Comparison of ENCODE assay signal across 8 cellular contexts in genomic region chr14:96039633-96040311, GRCh38. TPM values are rescaled to one million over a fixed set of nuclear protein-coding genes. Genes with fewer than 3 reads are reported as not detected.
DNase-seq lines count a peak whose midpoint lies in the region; TF ChIP-seq lines count a peak whose summit lies in the region.

No MANE protein-coding gene starts in this region.

- peak overlapping the region; percentile 70 for H3K4me3 ChIP-seq in GM06990 (replicated peaks; ENCODE audit: low read depth, low read length)
- peak overlapping the region; percentile 73 for H3K4me3 ChIP-seq in retinal pigment epithelial cell (ENCODE audit: low read length)

- H3K36me3 ChIP-seq in GM06990 (ENCODE audit: control insufficient read depth, insufficient read depth, low read length), result no peaks in the 10 kb centered on the region

- DNase-seq in GM06990 (ENCODE audit: extremely low read depth, insufficient read length) (no peak), NCI-H1694 (lab: John Stamatoyannopoulos, UW) (peak; percentile 41), amniotic epithelial cell (ENCODE audit: low read depth) (peak; percentile 21), hypothalamus (lab: John Stamatoyannopoulos, UW) (peak in 38 of 51 donors; percentile 6 to 68 (median 48)), retinal pigment epithelial cell (ENCODE audit: low read depth) (no peak), mucosa of gallbladder (ENCODE audit: low spot score) (no peak), activated gamma-delta T cell (lab: John Stamatoyannopoulos, UW) (no peak), T1000 (lab: John Stamatoyannopoulos, UW) (no peak)

- TF ChIP-seq CTCF in GM06990 (IDR thresholded peaks at IDR 0.05; ENCODE audit: insufficient read depth, low read length, poor library complexity, severe bottlenecking) (peak; percentile 60), retinal pigment epithelial cell (conservative IDR thresholded peaks at IDR 0.05; ENCODE audit: low read depth, low read length) (peak; percentile 36)

- peaks cover 3% of the 10 kb centered on the region for H3K27me3 ChIP-seq in GM06990 (replicated peaks; ENCODE audit: control insufficient read depth, insufficient read depth, low read length)

RNA-seq across cellular contexts. Expression of gene C14orf132, which starts 0.6 kb away (rescaled TPM):
- 9.5 TPM for total RNA-seq in mucosa of gallbladder

Comparison
In these comparisons a context has a peak if more than half of its experiments do, and no peak if none do; other contexts are left out.
1. DNase-seq: peak in NCI-H1694 (single experiment), amniotic epithelial cell (single experiment) and hypothalamus (38 of 51); none in GM06990 (single experiment), retinal pigment epithelial cell (single experiment), mucosa of gallbladder (single experiment), activated gamma-delta T cell (single experiment) and T1000 (single experiment).